ENCODE assay signal across 1 cellular context in genomic region chr18:77344777-77345507, GRCh38.
TF ChIP-seq lines count a peak whose summit lies in the region.

No MANE protein-coding gene starts in this region.

TF ChIP-seq in GM23338, 12 proteins besides CTCF, POLR2A, EP300 and RAD21 (continued from another document):
- TF ChIP-seq ETS1 (IDR thresholded peaks at IDR 0.05): no peak
- TF ChIP-seq JUNB (IDR thresholded peaks at IDR 0.05; ENCODE audit: unreplicated experiment): no peak
- TF ChIP-seq ZNF331 (CRISPR knock-in tag; IDR thresholded peaks at IDR 0.05; ENCODE audit: low read depth): no peak
- TF ChIP-seq EZH2 (IDR thresholded peaks at IDR 0.05; ENCODE audit: low read depth, unreplicated experiment): no peak
TF ChIP-seq in GM23338: peak in this region for 0.
